ENCODE assay signal across 8 cellular contexts in the genomic region with DNA sequence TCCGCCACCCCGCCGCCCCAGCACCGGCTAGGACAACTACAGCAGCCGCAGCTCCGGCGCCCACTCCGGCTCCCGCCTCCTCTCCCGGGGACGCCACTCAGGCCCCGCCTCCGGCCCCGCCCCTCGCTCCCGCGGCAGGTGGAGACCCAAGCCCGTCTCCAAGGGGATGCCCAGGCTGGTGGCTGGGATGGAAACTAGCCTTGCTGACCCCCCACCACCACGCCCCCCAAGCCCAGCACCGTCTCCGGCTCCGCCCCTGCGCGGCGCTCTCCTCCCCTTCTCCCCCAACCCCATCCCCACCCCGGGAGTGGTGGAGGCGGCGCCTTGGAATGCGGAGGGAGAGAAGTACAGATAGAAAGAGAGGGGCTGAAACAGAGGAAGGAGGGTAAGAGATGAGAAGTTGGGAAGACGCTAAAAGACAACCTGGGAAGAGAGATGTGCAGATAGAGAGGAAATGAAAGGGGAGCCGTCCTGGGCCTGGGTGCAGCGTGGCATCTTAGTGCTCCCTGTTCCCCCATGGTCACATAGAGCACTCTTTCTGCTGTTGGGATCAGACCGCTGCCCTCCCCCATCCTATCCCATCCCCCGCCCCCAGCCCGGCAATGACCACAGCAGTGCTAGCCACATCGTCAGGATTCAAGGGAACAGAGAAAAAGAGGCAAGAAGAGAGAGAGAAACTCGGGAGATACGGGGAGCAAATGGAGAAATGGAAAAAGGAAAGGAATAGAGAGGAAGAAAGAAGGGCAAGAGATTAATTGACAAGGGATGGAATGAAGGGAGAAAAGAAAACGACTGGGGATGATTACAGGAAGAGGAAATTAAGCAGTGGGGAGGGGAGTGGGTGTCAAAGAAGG. TPM values are rescaled to one million over a fixed set of nuclear protein-coding genes. Genes with fewer than 3 reads are reported as not detected.
DNase-seq lines count a peak whose midpoint lies in the region; ATAC-seq, FAIRE-seq and TF ChIP-seq lines count a peak whose summit lies in the region.

A gene with protein sequence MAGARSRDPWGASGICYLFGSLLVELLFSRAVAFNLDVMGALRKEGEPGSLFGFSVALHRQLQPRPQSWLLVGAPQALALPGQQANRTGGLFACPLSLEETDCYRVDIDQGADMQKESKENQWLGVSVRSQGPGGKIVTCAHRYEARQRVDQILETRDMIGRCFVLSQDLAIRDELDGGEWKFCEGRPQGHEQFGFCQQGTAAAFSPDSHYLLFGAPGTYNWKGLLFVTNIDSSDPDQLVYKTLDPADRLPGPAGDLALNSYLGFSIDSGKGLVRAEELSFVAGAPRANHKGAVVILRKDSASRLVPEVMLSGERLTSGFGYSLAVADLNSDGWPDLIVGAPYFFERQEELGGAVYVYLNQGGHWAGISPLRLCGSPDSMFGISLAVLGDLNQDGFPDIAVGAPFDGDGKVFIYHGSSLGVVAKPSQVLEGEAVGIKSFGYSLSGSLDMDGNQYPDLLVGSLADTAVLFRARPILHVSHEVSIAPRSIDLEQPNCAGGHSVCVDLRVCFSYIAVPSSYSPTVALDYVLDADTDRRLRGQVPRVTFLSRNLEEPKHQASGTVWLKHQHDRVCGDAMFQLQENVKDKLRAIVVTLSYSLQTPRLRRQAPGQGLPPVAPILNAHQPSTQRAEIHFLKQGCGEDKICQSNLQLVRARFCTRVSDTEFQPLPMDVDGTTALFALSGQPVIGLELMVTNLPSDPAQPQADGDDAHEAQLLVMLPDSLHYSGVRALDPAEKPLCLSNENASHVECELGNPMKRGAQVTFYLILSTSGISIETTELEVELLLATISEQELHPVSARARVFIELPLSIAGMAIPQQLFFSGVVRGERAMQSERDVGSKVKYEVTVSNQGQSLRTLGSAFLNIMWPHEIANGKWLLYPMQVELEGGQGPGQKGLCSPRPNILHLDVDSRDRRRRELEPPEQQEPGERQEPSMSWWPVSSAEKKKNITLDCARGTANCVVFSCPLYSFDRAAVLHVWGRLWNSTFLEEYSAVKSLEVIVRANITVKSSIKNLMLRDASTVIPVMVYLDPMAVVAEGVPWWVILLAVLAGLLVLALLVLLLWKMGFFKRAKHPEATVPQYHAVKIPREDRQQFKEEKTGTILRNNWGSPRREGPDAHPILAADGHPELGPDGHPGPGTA (minus strand): TSS at position 64 of the 854 bp plus-strand sequence. CDS start 222 bp downstream, outside the sequence.

- peak within 1 kb of the TSS; percentile 74 for H3K4me3 Mint-ChIP-seq in Calu3 (ENCODE audit: low read depth, unreplicated experiment)

- no peak within 1 kb of the TSS for H3K27ac ChIP-seq in OCI-LY3 (ENCODE audit: low read length)
- peak within 1 kb of the TSS in 2 of 3 donors; percentile 33 to 61 for H3K27ac ChIP-seq in thyroid gland

- H3K27ac Mint-ChIP-seq in Calu3 (ENCODE audit: unreplicated experiment), result no peak within 1 kb of the TSS

- CTCF ChIA-PET in Calu3 (lab: Charles Lee), result interaction anchor here (1.0 to 2.6 kb wide), 3 partner anchors 9 to 26 kb away, joined by 3 to 14 read pairs (median 3); a partner anchor contains a TSS

- H3K36me3 Mint-ChIP-seq in Calu3 (ENCODE audit: insufficient read depth, unreplicated experiment), result peaks cover 6% of the 10 kb centered on the region

- TF ChIP-seq POLR2A in thyroid gland (IDR thresholded peaks at IDR 0.05), result no peak

- intact Hi-C loops in Calu3 (cut with micrococcal nuclease; ENCODE audit: unreplicated experiment) (no loop called here), thyroid gland (cut with DNase I) (no loop called here)

- BruUV-seq in Calu3 (replicated peaks; lab: Mats Ljungman, UMichigan), result no TSS peak

- no peaks in the 10 kb centered on the region for H3K9me3 Mint-ChIP-seq in Calu3 (ENCODE audit: low read depth, unreplicated experiment)

- H3K36me3 ChIP-seq in OCI-LY3 (replicated peaks; ENCODE audit: low read depth, low read length) (no peaks in the 10 kb centered on the region), neuron (ENCODE audit: insufficient read depth, low read length) (no peaks in the 10 kb centered on the region), thyroid gland (no peaks in the 10 kb centered on the region)

- peaks cover 25% of the 10 kb centered on the region for H3K27me3 ChIP-seq in OCI-LY3 (ENCODE audit: low read depth, low read length)
- peaks cover 11% of the 10 kb centered on the region for H3K27me3 ChIP-seq in neuron (ENCODE audit: insufficient read depth, low read length)
- H3K27me3 ChIP-seq in thyroid gland, result no peaks in the 10 kb centered on the region

- peak; percentile 82 for ATAC-seq in HG02759 (IDR thresholded peaks at IDR 0.05; ENCODE audit: unreplicated experiment)

- FAIRE-seq in frontal cortex (lab: Jason Lieb, UNC), result no peak

- no peak within 1 kb of the TSS for H3K9ac ChIP-seq in OCI-LY3 (ENCODE audit: low read length)

- TF ChIP-seq CTCF in Calu3 (IDR thresholded peaks at IDR 0.05; ENCODE audit: unreplicated experiment), result no peak
- TF ChIP-seq CTCF in OCI-LY3 (IDR thresholded peaks at IDR 0.05; ENCODE audit: low read depth, low read length), result no peak
- no peak for TF ChIP-seq CTCF in thyroid gland (IDR thresholded peaks at IDR 0.05)

- peaks cover 28% of the 10 kb centered on the region for H3K4me1 Mint-ChIP-seq in Calu3 (ENCODE audit: low read depth, unreplicated experiment)

- peak within 1 kb of the TSS; percentile 71; the same call in 1 of the 2 replicates for H2AFZ ChIP-seq in OCI-LY3 (ENCODE audit: low read depth, low read length)
- peak within 1 kb of the TSS; percentile 82 for H2AFZ ChIP-seq in neuron (ENCODE audit: low read depth, low read length)

- no peaks in the 10 kb centered on the region for H3K79me2 ChIP-seq in OCI-LY3 (ENCODE audit: low read length)

- WGBS in thyroid gland, 2 donors, result 2% methylated on average over 22 to 23 of the region's 39 CpGs

- H3K27me3 Mint-ChIP-seq in Calu3 (ENCODE audit: unreplicated experiment), result peaks cover 78% of the 10 kb centered on the region

- peak within 1 kb of the TSS; percentile 43 for H3K4me2 ChIP-seq in OCI-LY3 (ENCODE audit: low read length)

- H3K9me3 ChIP-seq in OCI-LY3 (ENCODE audit: insufficient read depth, low read length) (no peaks in the 10 kb centered on the region), neuron (ENCODE audit: low read length) (no peaks in the 10 kb centered on the region), thyroid gland (no peaks in the 10 kb centered on the region)

- DNase-seq in Calu3, result peak; percentile 79
- DNase-seq in activated gamma-delta T cell (lab: John Stamatoyannopoulos, UW), result peak; percentile 47
- DNase-seq in frontal cortex (ENCODE audit: low spot score in 2 of 2), result peak; percentile 76 to 86
- peak; percentile 69 to 77 for DNase-seq in thyroid gland
- DNase-seq in middle frontal gyrus (ENCODE audit: extremely low spot score, low spot score), result no peak

- H3K4me3 ChIP-seq in OCI-LY3 (ENCODE audit: low read length) (peak within 1 kb of the TSS; percentile 74), neuron (ENCODE audit: low read length) (peak within 1 kb of the TSS; percentile 72), thyroid gland (replicated peaks in 1 of 3) (peak within 1 kb of the TSS in 2 of 3 donors; percentile 47 to 62)

- H3K4me1 ChIP-seq in OCI-LY3 (ENCODE audit: low read length), result peaks cover 17% of the 10 kb centered on the region
- peaks cover 26% of the 10 kb centered on the region for H3K4me1 ChIP-seq in neuron (ENCODE audit: insufficient read depth, low read length)
- peaks cover 9 to 15% of the 10 kb centered on the region in 2 donors for H3K4me1 ChIP-seq in thyroid gland

- no peaks in the 10 kb centered on the region for H4K20me1 ChIP-seq in OCI-LY3 (ENCODE audit: insufficient read depth, low read length)

RNA-seq across cellular contexts. Expression of the gene that starts here (rescaled TPM):
- total RNA-seq in Calu3 (2022), result 5.9 and 6.3 TPM in 2 replicates
- 3.7 TPM for total RNA-seq in frontal cortex
- 10 to 100 TPM in 2 of 4 donors, 1 to 10 TPM in 2; 7.9 to 16.9 (median 9.8) TPM for total RNA-seq in thyroid gland
